Comparison of ENCODE assay signal across 24 cellular contexts in genomic region chr19:51143486-51143885, GRCh38. TPM values are rescaled to one million over a fixed set of nuclear protein-coding genes. Genes with fewer than 3 reads are reported as not detected.
A peak's percentile ranks its signal among the peaks of the same experiment; 100 is the strongest.
DNase-seq lines count a peak whose midpoint lies in the region; ATAC-seq and TF ChIP-seq lines count a peak whose summit lies in the region.
"Had no signal": no experiment of that assay in that cellular context is flagged by ENCODE, and none has a peak within 500 bp of the region (broad histone marks: within the 10 kb centered on the region; RNA-seq: fewer than 3 reads in every experiment).

No MANE protein-coding gene starts in this region.

- H3K9me3 Mint-ChIP-seq in CD14-positive monocyte (no peaks in the 10 kb centered on the region), osteocyte (ENCODE audit: unreplicated experiment) (no peaks in the 10 kb centered on the region)
- H3K9me3 Mint-ChIP-seq in effector memory CD8-positive, alpha-beta T cell = no peaks in the 10 kb centered on the region
- H3K9me3 Mint-ChIP-seq: H9 had no signal

- no peaks in the 10 kb centered on the region for H3K27me3 Mint-ChIP-seq in CD14-positive monocyte (ENCODE audit: low read depth in 3 of 3)
- peaks cover 0 to 10% of the 10 kb centered on the region in 2 donors for H3K27me3 Mint-ChIP-seq in effector memory CD8-positive, alpha-beta T cell
- peaks cover 2% of the 10 kb centered on the region for H3K27me3 Mint-ChIP-seq in osteocyte (ENCODE audit: unreplicated experiment)

- peaks cover 97% of the 10 kb centered on the region for H3K4me1 Mint-ChIP-seq in CD14-positive monocyte
- peaks cover 27 to 43% of the 10 kb centered on the region in 2 donors for H3K4me1 Mint-ChIP-seq in effector memory CD8-positive, alpha-beta T cell (ENCODE audit: low read depth in 2 of 2)
- H3K4me1 Mint-ChIP-seq in osteocyte (ENCODE audit: unreplicated experiment) = no peaks in the 10 kb centered on the region

- DNase-seq in CD14-positive monocyte (ENCODE audit: low spot score) (no peak), mesenteric fat pad (ENCODE audit: low spot score) (peak; percentile 72), osteocyte (ENCODE audit: extremely low spot score, unreplicated experiment) (peak; percentile 81), Right ventricle myocardium inferior (ENCODE audit: missing footprints) (no peak), UCSD-AML1 (lab: John Stamatoyannopoulos, UW; ENCODE audit: unreplicated experiment) (no peak)
- DNase-seq in effector memory CD8-positive, alpha-beta T cell = no peak
- no peak for DNase-seq in effector CD8-positive, alpha-beta T cell (lab: John Stamatoyannopoulos, UW)
- DNase-seq: BE2C; Caco-2; CD4-positive, alpha-beta memory T cell; DND-41; GM23248; H9; HFFc6; Kasumi-1; NCI-H1694; NCI-H2081 treated with DMSO at 0.1 percent for 48 hours; NCI-H2171 treated with DMSO at 0.1 percent for 48 hours; NCI-H524 treated with DMSO at 0.1 percent for 48 hours; NCI-H82 had no signal

- TF ChIP-seq CTCF in CD14-positive monocyte (IDR thresholded peaks at IDR 0.05) (no peak), osteocyte (IDR thresholded peaks at IDR 0.05) (no peak)

- ATAC-seq in effector memory CD8-positive, alpha-beta T cell (replicated peaks) = no peak
- ATAC-seq in Right ventricle myocardium inferior (no peak), GM21528 (IDR thresholded peaks at IDR 0.05; ENCODE audit: low FRiP score, unreplicated experiment) (no peak)
- ATAC-seq: Panc1 had no signal

- H3K36me3 Mint-ChIP-seq in CD14-positive monocyte = peaks cover 42 to 74% of the 10 kb centered on the region in 2 donors
- no peaks in the 10 kb centered on the region for H3K36me3 Mint-ChIP-seq in effector memory CD8-positive, alpha-beta T cell (ENCODE audit: insufficient read depth)
- H3K36me3 Mint-ChIP-seq in osteocyte (ENCODE audit: unreplicated experiment) = no peaks in the 10 kb centered on the region
- H3K36me3 Mint-ChIP-seq: CD4-positive, alpha-beta memory T cell had no signal

- peak overlapping the region in 6 of 7 donors; percentile 60 to 100 (median 84) for H3K27ac Mint-ChIP-seq in CD14-positive monocyte
- H3K27ac Mint-ChIP-seq in effector memory CD8-positive, alpha-beta T cell = peak overlapping the region; percentile 32 to 38
- H3K27ac Mint-ChIP-seq in osteocyte (ENCODE audit: unreplicated experiment) = no peak overlapping the region
- H3K27ac Mint-ChIP-seq: H9, HFFc6 had no signal

- peak overlapping the region; percentile 79 to 92 for H3K4me3 Mint-ChIP-seq in CD14-positive monocyte
- H3K4me3 Mint-ChIP-seq in effector memory CD8-positive, alpha-beta T cell = peak overlapping the region in 1 of 2 donors; percentile 38
- H3K4me3 Mint-ChIP-seq in osteocyte (ENCODE audit: unreplicated experiment) = no peak overlapping the region
- H3K4me3 Mint-ChIP-seq: CD4-positive, alpha-beta memory T cell; H9; HFFc6 had no signal

- intact Hi-C loops in CD14-positive monocyte (cut with micrococcal nuclease) (no loop called here), Right ventricle myocardium inferior (cut with DNase I) (no loop called here)

RNA-seq across cellular contexts. Expression of gene SIGLEC7, which starts 1.4 kb away (rescaled TPM):
- polyA plus RNA-seq in CD14-positive monocyte = 10 to 100 TPM; 71.8 to 93.3 TPM
- total RNA-seq in mesenteric fat pad = 8.1 TPM
- total RNA-seq in osteocyte = not detected in 2 replicates
- 0.87 TPM for total RNA-seq in Right ventricle myocardium inferior
- total RNA-seq: A673, Caco-2, GM23248, H9, HFFc6, MCF 10A had no signal
- polyA plus RNA-seq: GM23248 had no signal

RNA-seq across cellular contexts. Expression of gene SIGLEC9, which starts 18.8 kb away (rescaled TPM):
- 100 to 1,000 TPM in 1 of 2 donors, 10 to 100 TPM in 1; 87.5 to 133 TPM for polyA plus RNA-seq in CD14-positive monocyte
- 19.0 TPM for total RNA-seq in mesenteric fat pad
- not detected in 2 replicates for total RNA-seq in osteocyte
- total RNA-seq in Right ventricle myocardium inferior = 2.9 TPM
- total RNA-seq: A673, Caco-2, GM23248, H9, HFFc6, MCF 10A had no signal
- polyA plus RNA-seq: GM23248 had no signal

RNA-seq across cellular contexts. Expression of gene CTU1, which starts 35.3 kb away (rescaled TPM):
- polyA plus RNA-seq in CD14-positive monocyte = 1 to 10 TPM in 1 of 2 donors, under 1 TPM in 1; 0.75 to 3.0 TPM
- total RNA-seq in mesenteric fat pad (10.0 TPM), osteocyte (5.6 and 6.5 TPM in 2 replicates), Right ventricle myocardium inferior (5.2 TPM)

Comparison
In these comparisons a context has a peak if more than half of its experiments do, and no peak if none do; other contexts are left out.
1. DNase-seq: peak in mesenteric fat pad (single experiment) and osteocyte (single experiment); none in CD14-positive monocyte (single experiment), effector memory CD8-positive, alpha-beta T cell (0 of 3), effector CD8-positive, alpha-beta T cell (single experiment), Right ventricle myocardium inferior (single experiment) and UCSD-AML1 (single experiment).